18 cellular contexts compared by ENCODE assay signal in genomic region chr18:9482790-9483189, GRCh38. TPM values are rescaled to one million over a fixed set of nuclear protein-coding genes. Genes with fewer than 3 reads are reported as not detected.
A peak's percentile ranks its signal among the peaks of the same experiment; 100 is the strongest.
DNase-seq lines count a peak whose midpoint lies in the region; ATAC-seq, FAIRE-seq and TF ChIP-seq lines count a peak whose summit lies in the region.
"Had no signal": no experiment of that assay in that cellular context is flagged by ENCODE, and none has a peak within 500 bp of the region (broad histone marks: within the 10 kb centered on the region; RNA-seq: fewer than 3 reads in every experiment).

No MANE protein-coding gene starts in this region.

- no peak overlapping the region for H3K4me3 Mint-ChIP-seq in nephron progenitor cell
- H3K4me3 Mint-ChIP-seq in Calu3 (ENCODE audit: low read depth, unreplicated experiment) = no peak overlapping the region
- H3K4me3 Mint-ChIP-seq: B cell, T-cell, WTC11 had no signal

- 86% methylated on average over 1 of the region's 1 CpG for WGBS in right lobe of liver (ENCODE audit: insufficient coverage, low coverage, low lambda C conversion rate, missing lambda C conversion rate)

- intact Hi-C loops in Calu3 (cut with micrococcal nuclease; ENCODE audit: unreplicated experiment) (no loop called here), right lobe of liver (cut with DNase I) (no loop called here)

- no peak for DNase-seq in GM12892 (ENCODE audit: insufficient read length)
- DNase-seq in NB4 (ENCODE audit: low read depth) = peak; percentile 10
- DNase-seq in nephron progenitor cell = no peak
- DNase-seq in Calu3 = no peak
- DNase-seq in right lobe of liver = no peak
- DNase-seq in kidney tubule cell (ENCODE audit: low spot score) = no peak
- DNase-seq: DMS153; effector memory CD4-positive, alpha-beta T cell; NCI-H1417; sigmoid colon; stimulated activated CD4-positive, alpha-beta T cell treated with anti-CD3 and anti-CD28 coated beads, Interleukin-1b, Interleukin-23, amount 100 ng/mL, for 48 hours; substantia nigra; T-cell had no signal

- H3K27me3 Mint-ChIP-seq in nephron progenitor cell (ENCODE audit: low read depth, poor library complexity) (no peaks in the 10 kb centered on the region), Calu3 (ENCODE audit: unreplicated experiment) (no peaks in the 10 kb centered on the region)
- H3K27me3 Mint-ChIP-seq: B cell, T-cell had no signal

- H3K27me3 ChIP-seq in right lobe of liver = no peaks in the 10 kb centered on the region
- H3K27me3 ChIP-seq: sigmoid colon had no signal

- H3K4me1 Mint-ChIP-seq in nephron progenitor cell = no peaks in the 10 kb centered on the region
- H3K4me1 Mint-ChIP-seq in Calu3 (ENCODE audit: low read depth, unreplicated experiment) = peaks cover 2% of the 10 kb centered on the region

- peak; percentile 72 for ATAC-seq in HG02678 (IDR thresholded peaks at IDR 0.05; ENCODE audit: unreplicated experiment)
- no peak for ATAC-seq in right lobe of liver
- ATAC-seq: T-cell, WTC11 had no signal

- no peaks in the 10 kb centered on the region for H3K9me3 ChIP-seq in right lobe of liver
- H3K9me3 ChIP-seq: HAP-1, sigmoid colon had no signal

- H3K36me3 Mint-ChIP-seq in nephron progenitor cell (ENCODE audit: low read depth) (peaks cover 83% of the 10 kb centered on the region), Calu3 (ENCODE audit: insufficient read depth, unreplicated experiment) (peaks cover 5% of the 10 kb centered on the region)

- no peak overlapping the region for H3K4me3 ChIP-seq in NB4 (ENCODE audit: low read depth, low read length)
- H3K4me3 ChIP-seq in right lobe of liver = no peak overlapping the region
- H3K4me3 ChIP-seq: HAP-1, sigmoid colon had no signal

- CTCF ChIA-PET in Calu3 (lab: Charles Lee) = no interaction called here

- no peak overlapping the region for H3K27ac ChIP-seq in right lobe of liver
- H3K27ac ChIP-seq: sigmoid colon had no signal

- H3K36me3 ChIP-seq in right lobe of liver = no peaks in the 10 kb centered on the region

- H3K27ac Mint-ChIP-seq in nephron progenitor cell (peak overlapping the region; percentile 58), Calu3 (ENCODE audit: unreplicated experiment) (no peak overlapping the region)
- H3K27ac Mint-ChIP-seq: activated T-helper 2 cell treated with anti-CD3 and anti-CD28 coated beads, Interferon-gamma antibody, Interleukin-2, Interleukin-4, amounts not matched to agents 10 μg/mL and 5 μg/mL and 100 μg/mL, durations not matched to agents 14 hours and 24 hours and 36 hours; B cell; T-cell; WTC11 had no signal

- no peaks in the 10 kb centered on the region for H3K4me1 ChIP-seq in right lobe of liver
- H3K4me1 ChIP-seq: HAP-1 had no signal

- TF ChIP-seq CTCF in NB4 (IDR thresholded peaks at IDR 0.05; ENCODE audit: low read depth, low read length) = no peak
- no peak for TF ChIP-seq CTCF in nephron progenitor cell (IDR thresholded peaks at IDR 0.05)
- TF ChIP-seq CTCF in Calu3 (IDR thresholded peaks at IDR 0.05; ENCODE audit: unreplicated experiment) = no peak
- TF ChIP-seq CTCF in right lobe of liver (IDR thresholded peaks at IDR 0.05) = no peak

- H3K9me3 Mint-ChIP-seq in nephron progenitor cell = peaks cover 48% of the 10 kb centered on the region
- H3K9me3 Mint-ChIP-seq in Calu3 (ENCODE audit: low read depth, unreplicated experiment) = no peaks in the 10 kb centered on the region

- TF ChIP-seq POLR2A in GM12892 (IDR thresholded peaks at IDR 0.05; ENCODE audit: low read depth, low read length) (no peak), NB4 (IDR thresholded peaks at IDR 0.05; ENCODE audit: extremely low read depth, insufficient read length) (no peak), right lobe of liver (IDR thresholded peaks at IDR 0.05) (no peak)

- BruUV-seq in Calu3 (replicated peaks; lab: Mats Ljungman, UMichigan) = no TSS peak

- peak; percentile 53 for FAIRE-seq in GM12892 (lab: Jason Lieb, UNC)

RNA-seq across cellular contexts. Expression of gene RALBP1, which starts 7.5 kb away (rescaled TPM):
- polyA plus RNA-seq in GM12892 (2012; ENCODE audit: missing spikeins) = 36.0 TPM
- total RNA-seq in Calu3 (2022) (65.8 and 69.7 TPM in 2 replicates), right lobe of liver (10 to 100 TPM; 16.3 to 35.9 (median 21.5) TPM)
